Comparison of ENCODE assay signal across 28 cellular contexts in the genomic region with DNA sequence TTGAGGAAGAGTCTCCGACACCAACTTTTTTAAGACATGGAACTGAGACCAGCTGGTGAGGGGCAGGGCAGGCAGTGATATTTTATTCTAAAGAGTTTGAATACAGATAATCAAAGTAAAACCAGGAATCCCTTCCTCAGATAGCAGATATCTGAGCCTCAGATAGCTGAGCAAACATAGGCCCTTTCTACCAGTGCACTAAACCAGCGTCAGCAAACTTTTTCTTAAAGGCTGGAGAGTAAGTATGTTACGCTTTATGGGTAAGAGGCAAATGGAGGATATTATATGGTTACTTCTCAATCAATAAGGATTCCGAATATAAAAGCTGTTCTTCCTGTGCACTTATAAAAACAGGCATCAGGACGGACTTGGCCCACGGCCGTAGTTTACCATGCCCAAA.
"Had no signal": no experiment of that assay in that cellular context is flagged by ENCODE, and none has a peak within 500 bp of the region (broad histone marks: within the 10 kb centered on the region; RNA-seq: fewer than 3 reads in every experiment).

No MANE protein-coding gene starts in this region.

- H3K27me3 ChIP-seq: left lung, pancreas, spleen, tibial nerve, upper lobe of right lung had no signal

- H3K27ac ChIP-seq: heart right ventricle, left lung, lower lobe of right lung, pancreas, prostate gland, skin epidermis, spleen, tibial nerve, upper lobe of right lung had no signal

- H3K9me3 ChIP-seq: lower lobe of right lung, pancreas, prostate gland, upper lobe of right lung had no signal

- H3K27me3 Mint-ChIP-seq: naive thymus-derived CD4-positive, alpha-beta T cell; natural killer cell treated with Interleukin-12 subunit alpha and Interleukin-12 subunit beta and Interleukin-15 and Interleukin-18, amount 100 ng/mL, for 72 hours; stimulated activated memory B cell treated with anti-CD40 and anti-IgM and Interleukin-4, amounts not matched to agents 10 μg/mL and 1 μg/mL and 100 μg/mL, for 72 hours; stimulated activated naive CD8-positive, alpha-beta T cell treated with anti-CD3 and anti-CD28 coated beads, Interleukin-15, amount 100 ng/mL, for 72 hours had no signal

- H3K4me1 Mint-ChIP-seq: immature natural killer cell; naive thymus-derived CD4-positive, alpha-beta T cell; stimulated activated memory B cell treated with anti-CD40 and anti-IgM and Interleukin-4, amounts not matched to agents 10 μg/mL and 1 μg/mL and 100 μg/mL, for 72 hours; stimulated activated naive CD8-positive, alpha-beta T cell treated with anti-CD3 and anti-CD28 coated beads, Interleukin-15, amount 100 ng/mL, for 72 hours had no signal

- H3K4me1 ChIP-seq: heart right ventricle, left lung, lower lobe of right lung, pancreas, prostate gland, spleen, tibial nerve, upper lobe of right lung had no signal

- ATAC-seq: heart right ventricle; left cardiac atrium; left lung; lower lobe of right lung; naive thymus-derived CD4-positive, alpha-beta T cell; natural killer cell treated with Interleukin-12 subunit alpha and Interleukin-12 subunit beta and Interleukin-15 and Interleukin-18, amount 100 ng/mL, for 72 hours; right cardiac atrium; sciatic nerve; stimulated activated memory B cell treated with anti-CD40 and anti-IgM and Interleukin-4, amounts not matched to agents 10 μg/mL and 1 μg/mL and 100 μg/mL, for 72 hours; stimulated activated naive CD8-positive, alpha-beta T cell treated with anti-CD3 and anti-CD28 coated beads, Interleukin-15, amount 100 ng/mL, for 72 hours; upper lobe of right lung had no signal

- H3K27ac Mint-ChIP-seq: immature natural killer cell; mesothelial cell of epicardium; naive thymus-derived CD4-positive, alpha-beta T cell; natural killer cell treated with Interleukin-12 subunit alpha and Interleukin-12 subunit beta and Interleukin-15 and Interleukin-18, amount 100 ng/mL, for 72 hours; stimulated activated memory B cell treated with anti-CD40 and anti-IgM and Interleukin-4, amounts not matched to agents 10 μg/mL and 1 μg/mL and 100 μg/mL, for 72 hours; stimulated activated naive CD8-positive, alpha-beta T cell treated with anti-CD3 and anti-CD28 coated beads, Interleukin-15, amount 100 ng/mL, for 72 hours had no signal

- H3K36me3 ChIP-seq: heart right ventricle, left lung, lower lobe of right lung, pancreas, prostate gland, spleen, tibial nerve, upper lobe of right lung had no signal

- DNase-seq: heart right ventricle; hypothalamus; immature natural killer cell; left cardiac atrium; left lung; lower lobe of right lung; mammary epithelial cell; mesendoderm; naive thymus-derived CD4-positive, alpha-beta T cell; pancreas; posterior cingulate gyrus; retina; right cardiac atrium; spleen; stimulated activated CD4-positive, alpha-beta T cell treated with anti-CD3 and anti-CD28 coated beads, Interleukin-2, amount 100 ng/mL, for 48 hours; stimulated activated CD4-positive, alpha-beta T cell treated with anti-CD3 and anti-CD28 coated beads, Interleukin-4, amount 100 ng/mL, for 4 hours; stimulated activated CD8-positive, alpha-beta memory T cell treated with anti-CD3 and anti-CD28 coated beads, Interleukin-4, amount 100 ng/mL, for 48 hours; stimulated activated naive CD4-positive, alpha-beta T cell treated with Interleukin-2 at 50 U/mL for 16 hours; stimulated activated naive CD8-positive, alpha-beta T cell treated with anti-CD3 and anti-CD28 coated beads, Interleukin-15, amount 100 ng/mL, for 72 hours; substantia nigra; upper lobe of right lung had no signal

- H3K4me3 ChIP-seq: heart right ventricle, left lung, lower lobe of right lung, pancreas, prostate gland, skin epidermis, spleen, tibial nerve, upper lobe of right lung had no signal

- H3K36me3 Mint-ChIP-seq: naive thymus-derived CD4-positive, alpha-beta T cell; stimulated activated memory B cell treated with anti-CD40 and anti-IgM and Interleukin-4, amounts not matched to agents 10 μg/mL and 1 μg/mL and 100 μg/mL, for 72 hours had no signal

- H3K4me3 Mint-ChIP-seq: immature natural killer cell; mesothelial cell of epicardium; naive thymus-derived CD4-positive, alpha-beta T cell; natural killer cell treated with Interleukin-12 subunit alpha and Interleukin-12 subunit beta and Interleukin-15 and Interleukin-18, amount 100 ng/mL, for 72 hours; stimulated activated memory B cell treated with anti-CD40 and anti-IgM and Interleukin-4, amounts not matched to agents 10 μg/mL and 1 μg/mL and 100 μg/mL, for 72 hours; stimulated activated naive CD8-positive, alpha-beta T cell treated with anti-CD3 and anti-CD28 coated beads, Interleukin-15, amount 100 ng/mL, for 72 hours had no signal
